ENCODE assay signal across 15 cellular contexts in the genomic region with DNA sequence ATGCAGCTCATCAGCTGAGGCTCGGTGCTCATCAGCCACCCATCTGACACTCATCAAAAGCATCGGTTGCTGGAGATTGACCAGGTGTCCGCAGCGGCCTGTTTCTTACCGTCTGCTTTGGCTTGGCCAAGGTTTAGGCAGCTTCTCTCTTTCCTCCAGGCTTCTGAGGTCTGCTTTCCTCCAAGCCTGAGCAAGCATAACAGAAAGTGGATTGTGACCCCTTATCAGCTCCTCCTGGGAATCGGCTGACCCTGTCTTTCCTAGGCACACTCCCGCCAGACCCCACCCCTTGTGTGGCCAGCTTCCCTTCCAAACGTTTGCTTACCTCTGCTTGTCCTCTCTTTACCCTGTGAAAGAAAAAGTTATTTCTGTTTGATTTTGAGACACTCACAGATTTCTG. TPM values are rescaled to one million over a fixed set of nuclear protein-coding genes. Genes with fewer than 3 reads are reported as not detected.
"Had no signal": no experiment of that assay in that cellular context is flagged by ENCODE, and none has a peak within 500 bp of the region (broad histone marks: within the 10 kb centered on the region; RNA-seq: fewer than 3 reads in every experiment).

No MANE protein-coding gene starts in this region.

- H3K27ac ChIP-seq: breast epithelium, ovary, skin epidermis had no signal

- DNase-seq: activated CD4-positive, alpha-beta T cell treated with anti-CD3 and anti-CD28 coated beads, Interleukin-2, amount 10 ng/mL, durations not matched to agents 7 days and 5 days; activated CD4-positive, CD25-positive, alpha-beta regulatory T cell; activated T-cell treated with anti-CD3 and anti-CD28 coated beads, Interleukin-2, amount 50 U/mL, for 1 hour; effector CD4-positive, alpha-beta T cell; ovary; T-helper 2 cell had no signal

- H3K4me3 Mint-ChIP-seq: activated CD4-positive, alpha-beta T cell treated with anti-CD3 and anti-CD28 coated beads, Interleukin-2, amount 10 ng/mL, durations not matched to agents 7 days and 5 days; natural killer cell treated with Interleukin-12 subunit alpha and Interleukin-12 subunit beta and Interleukin-15 and Interleukin-18, amount 100 ng/mL, for 72 hours had no signal

- H3K36me3 Mint-ChIP-seq: activated naive CD4-positive, alpha-beta T cell treated with anti-CD3 and anti-CD28 coated beads, Interleukin-2, amount 50 U/mL, for 72 hours; natural killer cell treated with Interleukin-12 subunit alpha and Interleukin-12 subunit beta and Interleukin-15 and Interleukin-18, amount 100 ng/mL, for 72 hours had no signal

- H3K4me1 ChIP-seq: breast epithelium had no signal

- ATAC-seq: activated naive CD4-positive, alpha-beta T cell treated with anti-CD3 and anti-CD28 coated beads, Interleukin-2, amount 50 U/mL, for 72 hours; natural killer cell treated with Interleukin-12 subunit alpha and Interleukin-12 subunit beta and Interleukin-15 and Interleukin-18, amount 100 ng/mL, for 72 hours had no signal

- H3K4me3 ChIP-seq: breast epithelium, lung, ovary, skin epidermis, tibial nerve had no signal

- H3K36me3 ChIP-seq: breast epithelium, ovary, tibial nerve had no signal

- H3K9me3 ChIP-seq: breast epithelium, ovary, tibial nerve had no signal

- H3K9me3 Mint-ChIP-seq: activated CD4-positive, alpha-beta T cell treated with anti-CD3 and anti-CD28 coated beads, Interleukin-2, amount 10 ng/mL, durations not matched to agents 7 days and 5 days; activated naive CD4-positive, alpha-beta T cell treated with anti-CD3 and anti-CD28 coated beads, Interleukin-2, amount 50 U/mL, for 72 hours; natural killer cell treated with Interleukin-12 subunit alpha and Interleukin-12 subunit beta and Interleukin-15 and Interleukin-18, amount 100 ng/mL, for 72 hours had no signal

- H3K27me3 ChIP-seq: breast epithelium, ovary, tibial nerve had no signal

- H3K27ac Mint-ChIP-seq: activated CD4-positive, alpha-beta T cell treated with anti-CD3 and anti-CD28 coated beads, Interleukin-2, amount 10 ng/mL, durations not matched to agents 7 days and 5 days; activated naive CD4-positive, alpha-beta T cell treated with anti-CD3 and anti-CD28 coated beads, Interleukin-2, amount 50 U/mL, for 72 hours; natural killer cell treated with Interleukin-12 subunit alpha and Interleukin-12 subunit beta and Interleukin-15 and Interleukin-18, amount 100 ng/mL, for 72 hours had no signal

RNA-seq across cellular contexts. Expression of a gene that starts 17.5 kb away (rescaled TPM):
- total RNA-seq: activated CD4-positive, alpha-beta T cell treated with anti-CD3 and anti-CD28 coated beads, Interleukin-2, amount 10 ng/mL, durations not matched to agents 7 days and 5 days; activated CD8-positive, alpha-beta memory T cell treated with anti-CD3 and anti-CD28 coated beads for 36 hours; activated naive CD4-positive, alpha-beta T cell treated with anti-CD3 and anti-CD28 coated beads, Interleukin-2, amount 50 U/mL, for 72 hours; epithelial cell of proximal tubule; natural killer cell treated with Interleukin-12 subunit alpha and Interleukin-12 subunit beta and Interleukin-15 and Interleukin-18, amount 100 ng/mL, for 72 hours had no signal

RNA-seq across cellular contexts. Expression of a gene that starts 25.6 kb away (rescaled TPM):
- total RNA-seq: activated CD4-positive, alpha-beta T cell treated with anti-CD3 and anti-CD28 coated beads, Interleukin-2, amount 10 ng/mL, durations not matched to agents 7 days and 5 days; activated CD8-positive, alpha-beta memory T cell treated with anti-CD3 and anti-CD28 coated beads for 36 hours; activated naive CD4-positive, alpha-beta T cell treated with anti-CD3 and anti-CD28 coated beads, Interleukin-2, amount 50 U/mL, for 72 hours; epithelial cell of proximal tubule; natural killer cell treated with Interleukin-12 subunit alpha and Interleukin-12 subunit beta and Interleukin-15 and Interleukin-18, amount 100 ng/mL, for 72 hours; renal cortical epithelial cell had no signal

RNA-seq across cellular contexts. Expression of a gene that starts 46.6 kb away (rescaled TPM):
- total RNA-seq: activated CD4-positive, alpha-beta T cell treated with anti-CD3 and anti-CD28 coated beads, Interleukin-2, amount 10 ng/mL, durations not matched to agents 7 days and 5 days; activated CD8-positive, alpha-beta memory T cell treated with anti-CD3 and anti-CD28 coated beads for 36 hours; natural killer cell treated with Interleukin-12 subunit alpha and Interleukin-12 subunit beta and Interleukin-15 and Interleukin-18, amount 100 ng/mL, for 72 hours had no signal
